30 cellular contexts compared by ENCODE assay signal in genomic region chr4:86955888-86956451, GRCh38. TPM values are rescaled to one million over a fixed set of nuclear protein-coding genes. Genes with fewer than 3 reads are reported as not detected.
DNase-seq lines count a peak whose midpoint lies in the region; ATAC-seq, FAIRE-seq and TF ChIP-seq lines count a peak whose summit lies in the region.
"Had no signal": no experiment of that assay in that cellular context is flagged by ENCODE, and none has a peak within 500 bp of the region (broad histone marks: within the 10 kb centered on the region; RNA-seq: fewer than 3 reads in every experiment).

No MANE protein-coding gene starts in this region.

- H4K20me1 ChIP-seq in K562 (replicated peaks; ENCODE audit: control insufficient read depth, insufficient read depth, low read length) = no peaks in the 10 kb centered on the region

- H3K9me1 ChIP-seq in K562 (ENCODE audit: control insufficient read depth, insufficient read depth, low read length) = no peaks in the 10 kb centered on the region

- TF ChIP-seq EP300 in K562 (IDR thresholded peaks at IDR 0.05; ENCODE audit: low read length) = no peak

- H3K27me3 ChIP-seq in HUES64 (ENCODE audit: insufficient read depth, low read length) = no peaks in the 10 kb centered on the region
- H3K27me3 ChIP-seq in K562 (ENCODE audit: control insufficient read depth in 2 of 2, insufficient read depth in 2 of 2, low read length in 2 of 2) = no peaks in the 10 kb centered on the region
- no peaks in the 10 kb centered on the region for H3K27me3 ChIP-seq in right lobe of liver
- H3K27me3 ChIP-seq: cardiac muscle cell, esophagus squamous epithelium had no signal

- peak; percentile 63 to 67 for ATAC-seq in activated CD4-positive, CD25-positive, alpha-beta regulatory T cell treated with anti-CD3 and anti-CD28 coated beads, Interleukin-2, amount 50 U/mL, for 24 hours
- no peak for ATAC-seq in K562
- peak; percentile 13 to 49 (median 41) for ATAC-seq in right lobe of liver
- ATAC-seq in HG03342 (IDR thresholded peaks at IDR 0.05; ENCODE audit: unreplicated experiment) = no peak
- ATAC-seq: CD8-positive, alpha-beta T cell; naive thymus-derived CD4-positive, alpha-beta T cell had no signal

- no peak for TF ChIP-seq CTCF in K562 (IDR thresholded peaks at IDR 0.05 in 2 of 3, conservative IDR thresholded peaks at IDR 0.05 in 1 of 3; ENCODE audit: insufficient read depth in 2 of 3, low read depth in 1 of 3, low read length in 3 of 3)
- no peak for TF ChIP-seq CTCF in right lobe of liver (IDR thresholded peaks at IDR 0.05)

- H3K9me3 ChIP-seq in HUES64 (ENCODE audit: insufficient read depth, low read depth, low read length) (no peaks in the 10 kb centered on the region), K562 (replicated peaks; ENCODE audit: control insufficient read depth, insufficient read depth, low read depth, low read length) (no peaks in the 10 kb centered on the region), right lobe of liver (no peaks in the 10 kb centered on the region)
- H3K9me3 ChIP-seq: esophagus squamous epithelium, left ventricle myocardium inferior had no signal

- in situ Hi-C loops in K562 (cut with MboI) = no loop called here

- peaks cover 8% of the 10 kb centered on the region; the same call in 1 of the 2 replicates for H3K36me3 ChIP-seq in HUES64 (ENCODE audit: insufficient read depth, low read length)
- H3K36me3 ChIP-seq in K562 (ENCODE audit: control insufficient read depth, insufficient read depth, low read length) = peaks cover 16% of the 10 kb centered on the region; the same call in 1 of the 3 replicates
- peaks cover 0 to 2% (median 0%) of the 10 kb centered on the region in 4 donors for H3K36me3 ChIP-seq in right lobe of liver
- H3K36me3 ChIP-seq: cardiac muscle cell, left ventricle myocardium inferior had no signal

- no peak overlapping the region for H2AFZ ChIP-seq in K562 (ENCODE audit: low read depth, low read length)

- H3K9ac ChIP-seq in HUES64 (ENCODE audit: low read depth, low read length) (no peak overlapping the region), K562 (ENCODE audit: insufficient read depth in 1 of 2, low read depth in 2 of 2, low read length in 2 of 2) (no peak overlapping the region)

- TF ChIP-seq POLR2A in K562 (conservative IDR thresholded peaks at IDR 0.05) (no peak), right lobe of liver (IDR thresholded peaks at IDR 0.05) (no peak)

- intact Hi-C loops in K562 (cut with micrococcal nuclease) (no loop called here), right lobe of liver (cut with DNase I) (no loop called here)

- POLR2A ChIA-PET in K562 (lab: Yijun Ruan, JAX) = interaction anchor here (0.6 to 1.4 kb wide), 2 partner anchors 14 to 62 kb away, joined by 3 to 4 read pairs; no protein-coding TSS in a partner anchor

- peaks cover 74% of the 10 kb centered on the region for H3K4me1 ChIP-seq in HUES64 (ENCODE audit: insufficient read depth, low read length)
- H3K4me1 ChIP-seq in K562 (replicated peaks in 1 of 2; ENCODE audit: control insufficient read depth in 2 of 2, insufficient read depth in 2 of 2, low read length in 2 of 2) = peaks cover 8 to 25% of the 10 kb centered on the region in 2 experiments
- H3K4me1 ChIP-seq in right lobe of liver = peaks cover 0 to 41% (median 13%) of the 10 kb centered on the region in 4 donors

- H3K4me3 ChIP-seq in HUES64 (ENCODE audit: low read length) = no peak overlapping the region
- no peak overlapping the region for H3K4me3 ChIP-seq in K562
- no peak overlapping the region for H3K4me3 ChIP-seq in right lobe of liver
- H3K4me3 ChIP-seq: cardiac muscle cell, coronary artery, esophagus squamous epithelium, left ventricle myocardium inferior had no signal

- BruUV-seq in K562 (replicated peaks; lab: Mats Ljungman, UMichigan) = no TSS peak

- no peak overlapping the region for H3K4me2 ChIP-seq in K562 (ENCODE audit: insufficient read depth, low read length)

- H3K27ac ChIP-seq in HUES64 (ENCODE audit: low read depth, low read length) (0 out of 2 replicates have a peak overlapping the region, but pooled peaks have one; percentile 7), K562 (ENCODE audit: extremely low read depth, low read depth, low read length) (no peak overlapping the region), right lobe of liver (no peak overlapping the region)
- H3K27ac ChIP-seq: cardiac muscle cell, coronary artery, left ventricle myocardium inferior had no signal

- CTCF ChIA-PET in K562 (lab: Yijun Ruan, JAX; ENCODE audit: low intra/inter-chr PET ratio) = no interaction called here

- TF ChIP-seq RAD21 in K562 (CRISPR knock-in tag; conservative IDR thresholded peaks at IDR 0.05 in 1 of 2, IDR thresholded peaks at IDR 0.05 in 1 of 2) = no peak

- no peak for DNase-seq in activated CD4-positive, CD25-positive, alpha-beta regulatory T cell treated with anti-CD3 and anti-CD28 coated beads, Interleukin-2, amount 50 U/mL, for 72 hours
- DNase-seq in K562 (ENCODE audit: extremely low read depth in 1 of 4, low spot score in 3 of 4) (no peak), right lobe of liver (no peak), medulla oblongata (ENCODE audit: extremely low spot score) (no peak), NCI-H510A (lab: John Stamatoyannopoulos, UW) (no peak)
- DNase-seq: 8988T; activated CD8-positive, alpha-beta memory T cell treated with anti-CD3 and anti-CD28 coated beads, Interleukin-2, amount 50 U/mL, for 4 hours; anterior cingulate cortex; CD8-positive, alpha-beta T cell; DMS 273 treated with DMSO at 0.1 percent for 48 hours; effector memory CD4-positive, alpha-beta T cell; esophagus squamous epithelium; HCEC 1CT; left ventricle myocardium inferior; naive thymus-derived CD4-positive, alpha-beta T cell; NCI-H1436; NCI-H2107; NCI-H446; nucleus accumbens; OCI-M1; Right ventricle myocardium superior; stimulated activated CD4-positive, alpha-beta T cell treated with anti-CD3 and anti-CD28 coated beads, Interleukin-15, amount 100 ng/mL, for 24 hours; stimulated activated naive CD4-positive, alpha-beta T cell had no signal

- FAIRE-seq in K562 (lab: Jason Lieb, UNC) = no peak
- FAIRE-seq: frontal cortex, HTR-8/SVneo had no signal

- peaks cover 64% of the 10 kb centered on the region for H3K79me2 ChIP-seq in K562 (ENCODE audit: control insufficient read depth, insufficient read depth, low read length)

TF ChIP-seq in K562, 482 proteins besides CTCF, POLR2A, EP300 and RAD21 (continues in another document):
- TF ChIP-seq ARID1B (IDR thresholded peaks at IDR 0.05) = 0 out of 2 replicates have a peak, but pooled peaks have one; percentile 17
- TF ChIP-seq WHSC1 (IDR thresholded peaks at IDR 0.05; ENCODE audit: low read length) = no peak
- TF ChIP-seq MEIS2 (IDR thresholded peaks at IDR 0.05; ENCODE audit: partially characterized antibody) = peak; percentile 21
- TF ChIP-seq RAD51 (IDR thresholded peaks at IDR 0.05; ENCODE audit: borderline replicate concordance, low read depth) = no peak
- no peak for TF ChIP-seq PREB (CRISPR knock-in tag; IDR thresholded peaks at IDR 0.05)
- no peak for TF ChIP-seq ZBTB49 (CRISPR knock-in tag; IDR thresholded peaks at IDR 0.05; ENCODE audit: borderline replicate concordance)

RNA-seq across cellular contexts. Expression of gene AFF1, which starts 21.2 kb away (rescaled TPM):
- polyA plus RNA-seq in HUES64 (2013, experiment 1 of 2) = 24.0 TPM
- 26.2 TPM for polyA plus RNA-seq in HUES64 (2013, experiment 2 of 2)
- 144 and 172 TPM in 2 replicates for total RNA-seq in K562 (2011; cell fraction: chromatin; rRNA removed; ENCODE audit: low replicate concordance)
- total RNA-seq in K562 (2011; cell fraction: nucleolus; rRNA removed) = 34.5 and 40.9 TPM in 2 replicates
- total RNA-seq in K562 (2011; cell fraction: nucleoplasm; rRNA removed) = 54.2 and 74.1 TPM in 2 replicates
- total RNA-seq in K562 (2014; rRNA removed) (16.9 and 17.1 TPM in 2 replicates), K562 (2014; rRNA removed; fragmentation: Illumina TruSeq; extraction: Trizol) (19.0 and 21.2 TPM in 2 replicates), K562 (2015; rRNA removed; fragmentation: Illumina TruSeq; extraction: Trizol) (17.8 and 20.7 TPM in 2 replicates), K562 (2021) (46.2 and 47.5 TPM in 2 replicates), right lobe of liver (10 to 100 TPM; 23.8 to 39.6 (median 34.9) TPM)
- polyA plus RNA-seq in K562 (2011; rRNA removed) (17.2 and 17.7 TPM in 2 replicates), K562 (2014; fragmentation: Illumina TruSeq; extraction: Trizol) (29.5 and 31.9 TPM in 2 replicates), K562 (2014; fragmentation: Nextera tagmentation; extraction: Ambion mirVana) (1 to 10 TPM; 4.1 to 9.9 TPM), K562 (2014; rRNA removed) (15.2 and 15.3 TPM in 2 replicates)
- 9.4 and 16.2 TPM in 2 replicates for polyA plus RNA-seq in K562 (2011; cell fraction: cytosol; rRNA removed)
- 37.1 and 55.1 TPM in 2 replicates for polyA plus RNA-seq in K562 (2011; cell fraction: nucleus; rRNA removed)
- polyA plus RNA-seq in K562 (2012) = 12.9 and 15.0 TPM in 2 replicates
- polyA minus RNA-seq in K562 (2011; rRNA and poly(A)+ RNA removed) = 71.7 and 90.0 TPM in 2 replicates
- 28.2 and 30.6 TPM in 2 replicates for polyA minus RNA-seq in K562 (2011; cell fraction: cytosol; rRNA and poly(A)+ RNA removed)
- 35.0 and 70.0 TPM in 2 replicates for polyA minus RNA-seq in K562 (2011; cell fraction: nucleus; rRNA and poly(A)+ RNA removed)

Comparison
In these comparisons a context has a peak if more than half of its experiments do, and no peak if none do; other contexts are left out.
1. ATAC-seq: peak in activated CD4-positive, CD25-positive, alpha-beta regulatory T cell treated with anti-CD3 and anti-CD28 coated beads, Interleukin-2, amount 50 U/mL, for 24 hours (2 of 2) and right lobe of liver (4 of 4); none in K562 (single experiment) and HG03342 (single experiment).